In the genomic region with DNA sequence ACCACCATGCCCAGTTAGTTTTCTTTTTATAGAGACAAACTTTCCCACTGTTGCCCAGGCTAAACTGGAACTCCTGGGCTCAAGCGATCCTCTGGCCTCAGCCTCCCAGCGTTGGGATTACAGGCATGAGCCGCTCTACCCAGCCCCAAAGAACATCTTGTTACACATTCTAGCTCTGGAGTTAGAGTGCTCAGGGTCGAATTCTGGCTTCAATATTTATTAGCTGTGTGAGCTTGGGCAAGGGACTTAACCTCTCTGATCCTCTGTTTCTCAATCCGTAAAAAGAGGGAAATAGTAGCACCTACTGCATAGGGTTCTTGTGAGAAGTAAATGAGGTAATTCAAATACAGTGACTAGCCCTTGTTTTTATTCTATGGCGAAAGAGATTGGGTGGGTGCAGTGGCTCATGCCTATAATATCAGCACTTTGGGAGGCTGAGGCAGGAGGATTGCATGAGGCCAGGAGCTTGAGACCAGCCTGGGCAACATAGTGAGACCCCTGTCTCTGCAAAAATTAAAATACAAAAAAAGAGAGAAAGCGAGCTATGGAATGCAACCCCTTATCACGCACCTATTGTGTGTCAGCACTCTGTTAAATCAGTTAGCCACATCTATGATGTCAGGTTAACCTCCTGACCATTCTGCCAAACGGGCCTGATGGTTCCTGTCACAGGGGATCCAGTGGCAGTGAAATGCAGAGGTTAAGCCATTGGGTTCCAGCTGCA, we compare ENCODE assay signal across 17 cellular contexts. TPM values are rescaled to one million over a fixed set of nuclear protein-coding genes. Genes with fewer than 3 reads are reported as not detected.
DNase-seq lines count a peak whose midpoint lies in the region; ATAC-seq and TF ChIP-seq lines count a peak whose summit lies in the region.
"Had no signal": no experiment of that assay in that cellular context is flagged by ENCODE, and none has a peak within 500 bp of the region (broad histone marks: within the 10 kb centered on the region; RNA-seq: fewer than 3 reads in every experiment).

No MANE protein-coding gene starts in this region.

- no peaks in the 10 kb centered on the region for H3K27me3 ChIP-seq in CD8-positive, alpha-beta T cell (ENCODE audit: insufficient read depth, low read length)
- no peaks in the 10 kb centered on the region for H3K27me3 ChIP-seq in naive thymus-derived CD4-positive, alpha-beta T cell (ENCODE audit: control insufficient read depth in 2 of 2, insufficient read depth in 2 of 2, low read length in 2 of 2)

- peak overlapping the region; percentile 82 for H3K4me3 Mint-ChIP-seq in CD8-positive, alpha-beta T cell
- H3K4me3 Mint-ChIP-seq in activated B cell treated with CpG ODN at 0.5 μM for 24 hours: peak overlapping the region; percentile 81
- H3K4me3 Mint-ChIP-seq in naive thymus-derived CD4-positive, alpha-beta T cell: peak overlapping the region; percentile 16 to 93 (median 80)

- CTCF ChIA-PET in CD8-positive, alpha-beta T cell (lab: Charles Lee): interaction anchor here (1.2 to 3.5 kb wide), 4 partner anchors 11 to 24 kb away, joined by 3 to 24 read pairs (median 4); partner anchors contain the start of gene BCAS4
- CTCF ChIA-PET in activated B cell treated with CpG ODN at 0.5 μM for 24 hours (lab: Charles Lee) (interaction anchor here (1.0 to 1.3 kb wide), 3 partner anchors 20 to 117 kb away, joined by 3 to 6 read pairs (median 5); partner anchors contain the start of genes ADNP and BCAS4), RWPE1 (lab: Yijun Ruan, JAX) (interaction anchor here (0.5 to 3.9 kb wide), 4 partner anchors 20 to 170 kb away, joined by 3 to 23 read pairs (median 3); partner anchors contain the start of gene BCAS4)
- CTCF ChIA-PET in naive thymus-derived CD4-positive, alpha-beta T cell (lab: Charles Lee): no interaction called here

- ATAC-seq in CD8-positive, alpha-beta T cell: no peak
- no peak for ATAC-seq in activated B cell treated with CpG ODN at 0.5 μM for 24 hours (ENCODE audit: low read depth)
- no peak for ATAC-seq in naive thymus-derived CD4-positive, alpha-beta T cell
- no peak for ATAC-seq in GM19467 (IDR thresholded peaks at IDR 0.05; ENCODE audit: unreplicated experiment)
- ATAC-seq in GM18873 (IDR thresholded peaks at IDR 0.05; ENCODE audit: low FRiP score, unreplicated experiment): no peak
- ATAC-seq: left colon, Right ventricle myocardium inferior had no signal

- peak overlapping the region; percentile 93 for H3K27ac Mint-ChIP-seq in CD8-positive, alpha-beta T cell
- H3K27ac Mint-ChIP-seq in activated B cell treated with CpG ODN at 0.5 μM for 24 hours: peak overlapping the region; percentile 98
- peak overlapping the region in 8 of 9 donors; percentile 77 to 98 (median 88) for H3K27ac Mint-ChIP-seq in naive thymus-derived CD4-positive, alpha-beta T cell

- H3K36me3 Mint-ChIP-seq in CD8-positive, alpha-beta T cell: peaks cover 19% of the 10 kb centered on the region
- peaks cover 14% of the 10 kb centered on the region for H3K36me3 Mint-ChIP-seq in activated B cell treated with CpG ODN at 0.5 μM for 24 hours (ENCODE audit: low read depth)
- H3K36me3 Mint-ChIP-seq in naive thymus-derived CD4-positive, alpha-beta T cell: peaks cover 3 to 18% (median 10%) of the 10 kb centered on the region in 5 donors

- H3K36me3 ChIP-seq in CD8-positive, alpha-beta T cell (ENCODE audit: insufficient read depth, low read length): no peaks in the 10 kb centered on the region
- H3K36me3 ChIP-seq in naive thymus-derived CD4-positive, alpha-beta T cell (ENCODE audit: control insufficient read depth in 2 of 3, insufficient read depth in 3 of 3, low read length in 3 of 3): no peaks in the 10 kb centered on the region

- H3K27ac ChIP-seq in CD8-positive, alpha-beta T cell (ENCODE audit: low read depth, low read length): no peak overlapping the region
- peak overlapping the region; percentile 43 for H3K27ac ChIP-seq in naive thymus-derived CD4-positive, alpha-beta T cell (ENCODE audit: low read depth, low read length)
- no peak overlapping the region for H3K27ac ChIP-seq in RWPE1
- H3K27ac ChIP-seq: C4-2B had no signal

- H3K9me3 ChIP-seq in CD8-positive, alpha-beta T cell (ENCODE audit: low read length): no peaks in the 10 kb centered on the region
- H3K9me3 ChIP-seq in naive thymus-derived CD4-positive, alpha-beta T cell (ENCODE audit: control insufficient read depth in 2 of 3, low read length in 3 of 3): no peaks in the 10 kb centered on the region

- H3K27me3 Mint-ChIP-seq in CD8-positive, alpha-beta T cell (ENCODE audit: low read depth): no peaks in the 10 kb centered on the region
- H3K27me3 Mint-ChIP-seq in activated B cell treated with CpG ODN at 0.5 μM for 24 hours: no peaks in the 10 kb centered on the region
- H3K27me3 Mint-ChIP-seq in naive thymus-derived CD4-positive, alpha-beta T cell: no peaks in the 10 kb centered on the region
- H3K27me3 Mint-ChIP-seq: activated CD4-positive, alpha-beta T cell treated with anti-CD3 and anti-CD28 coated beads, Interleukin-2, amount 10 ng/mL, durations not matched to agents 24 days and 14 days had no signal

- no peaks in the 10 kb centered on the region for H3K9me3 Mint-ChIP-seq in CD8-positive, alpha-beta T cell
- peaks cover 6% of the 10 kb centered on the region for H3K9me3 Mint-ChIP-seq in activated B cell treated with CpG ODN at 0.5 μM for 24 hours
- peaks cover 0 to 4% (median 0%) of the 10 kb centered on the region in 11 donors for H3K9me3 Mint-ChIP-seq in naive thymus-derived CD4-positive, alpha-beta T cell

- DNase-seq in CD8-positive, alpha-beta T cell: no peak
- DNase-seq in GM12865 (ENCODE audit: low read depth) (no peak), activated B cell treated with CpG ODN at 0.5 μM for 24 hours (no peak), RWPE1 (ENCODE audit: low spot score) (no peak)
- DNase-seq in naive thymus-derived CD4-positive, alpha-beta T cell: no peak
- DNase-seq: anterior cingulate cortex, DMS79, KG1, left colon, NCI-H82, T1000, trophoblast cell had no signal

- H3K4me1 ChIP-seq in CD8-positive, alpha-beta T cell (ENCODE audit: insufficient read depth, low read length): peaks cover 45% of the 10 kb centered on the region
- H3K4me1 ChIP-seq in naive thymus-derived CD4-positive, alpha-beta T cell (ENCODE audit: control insufficient read depth in 2 of 2, insufficient read depth in 2 of 2, low read length in 2 of 2): peaks cover 11 to 37% of the 10 kb centered on the region in 2 donors

- H3K4me3 ChIP-seq in CD8-positive, alpha-beta T cell (ENCODE audit: low read depth, low read length): peak overlapping the region; percentile 25
- H3K4me3 ChIP-seq in GM12865 (ENCODE audit: low read depth, low read length): peak overlapping the region; percentile 29
- peak overlapping the region; percentile 25 for H3K4me3 ChIP-seq in naive thymus-derived CD4-positive, alpha-beta T cell (ENCODE audit: low read length)

- peaks cover 70% of the 10 kb centered on the region for H3K4me1 Mint-ChIP-seq in CD8-positive, alpha-beta T cell (ENCODE audit: low read depth)
- peaks cover 96% of the 10 kb centered on the region for H3K4me1 Mint-ChIP-seq in activated B cell treated with CpG ODN at 0.5 μM for 24 hours
- peaks cover 29 to 72% (median 55%) of the 10 kb centered on the region in 7 donors for H3K4me1 Mint-ChIP-seq in naive thymus-derived CD4-positive, alpha-beta T cell

- POLR2A ChIA-PET in CD8-positive, alpha-beta T cell (lab: Charles Lee): interaction anchor here (1.6 kb wide), 1 partner anchor 20 kb away, joined by 9 read pairs; the partner anchor contains the start of gene BCAS4
- POLR2A ChIA-PET in activated B cell treated with CpG ODN at 0.5 μM for 24 hours (lab: Charles Lee) (interaction anchor here (0.7 to 15.0 kb wide), 6 partner anchors 12 to 144 kb away, joined by 3 to 233 read pairs (median 10); partner anchors contain the start of genes ADNP, BCAS4 and DPM1), RWPE1 (lab: Yijun Ruan, JAX; ENCODE audit: low non-redundant PET) (no interaction called here)
- POLR2A ChIA-PET in naive thymus-derived CD4-positive, alpha-beta T cell (lab: Charles Lee): interaction anchor here (0.8 to 1.7 kb wide), 7 partner anchors 9 to 116 kb away, joined by 3 to 7 read pairs (median 3); partner anchors contain the start of genes ADNP and BCAS4

- intact Hi-C loops in CD8-positive, alpha-beta T cell (cut with DNase I, micrococcal nuclease): loop anchor here in 1 of 2 experiments (1.0 kb wide), 1 partner anchor 19 kb away; the partner anchor contains the start of gene BCAS4
- intact Hi-C loops in activated B cell treated with CpG ODN at 0.5 μM for 24 hours (cut with micrococcal nuclease): loop anchor here (1.0 to 10.0 kb wide), 4 partner anchors 10 to 730 kb away; partner anchors contain the start of genes NFATC2 and PTPN1
- intact Hi-C loops in naive thymus-derived CD4-positive, alpha-beta T cell (cut with micrococcal nuclease): loop anchor here in 1 of 2 donors (2.0 kb wide), 1 partner anchor 20 kb away; the partner anchor contains the start of gene BCAS4

- TF ChIP-seq CTCF in CD8-positive, alpha-beta T cell (IDR thresholded peaks at IDR 0.05): no peak
- TF ChIP-seq CTCF in GM12865 (IDR thresholded peaks at IDR 0.05; ENCODE audit: insufficient read depth, low read depth, low read length, missing control alignments): no peak
- no peak for TF ChIP-seq CTCF in activated B cell treated with CpG ODN at 0.5 μM for 24 hours (IDR thresholded peaks at IDR 0.05)
- no peak for TF ChIP-seq CTCF in RWPE1 (conservative IDR thresholded peaks at IDR 0.05; ENCODE audit: low read depth)

RNA-seq across cellular contexts. Expression of gene BCAS4, which starts 19.7 kb away (rescaled TPM):
- total RNA-seq in CD8-positive, alpha-beta T cell: 10 to 100 TPM; 29.4 to 32.3 TPM
- 43.2 and 46.7 TPM in 2 replicates for total RNA-seq in activated B cell treated with CpG ODN at 0.5 μM for 24 hours
- total RNA-seq in naive thymus-derived CD4-positive, alpha-beta T cell: 10 to 100 TPM in 4 of 5 experiments, 1 to 10 TPM in 1; 5.5 to 54.0 (median 45.0) TPM
- polyA plus RNA-seq in naive thymus-derived CD4-positive, alpha-beta T cell: 10 to 100 TPM; 23.3 to 24.1 TPM
